In the genomic region with DNA sequence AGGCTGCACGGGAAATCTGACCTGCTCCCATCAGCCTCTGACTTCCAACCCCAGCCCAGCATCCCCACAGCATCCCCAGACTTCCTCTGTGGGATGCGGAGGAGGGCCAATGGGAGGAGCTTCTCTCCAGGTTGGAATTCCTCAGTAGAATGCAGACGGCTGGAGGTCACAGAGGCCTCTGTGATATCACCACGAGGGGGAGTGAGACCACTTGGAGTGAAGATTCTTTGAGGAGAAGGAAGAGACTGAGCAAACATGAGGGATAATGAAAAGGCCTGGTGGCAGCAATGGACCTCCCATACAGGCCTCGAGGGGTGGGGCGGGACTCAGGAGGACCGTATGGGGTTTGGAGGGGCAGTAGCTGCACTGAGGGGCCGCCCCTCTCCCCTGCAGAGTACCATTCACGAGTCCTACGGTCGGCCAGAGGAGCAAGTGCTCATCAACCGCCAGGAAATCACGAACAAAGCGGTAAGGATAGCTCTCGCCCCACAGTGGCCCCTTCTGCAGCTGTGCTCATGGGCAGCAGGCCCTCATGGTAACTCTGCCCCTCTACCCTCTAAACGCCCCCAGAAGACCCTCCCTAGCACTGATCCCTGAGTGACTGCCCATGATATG, we compare ENCODE assay signal across 9 cellular contexts. TPM values are rescaled to one million over a fixed set of nuclear protein-coding genes. Genes with fewer than 3 reads are reported as not detected.
DNase-seq lines count a peak whose midpoint lies in the region; ATAC-seq and TF ChIP-seq lines count a peak whose summit lies in the region.
"Had no signal": no experiment of that assay in that cellular context is flagged by ENCODE, and none has a peak within 500 bp of the region (broad histone marks: within the 10 kb centered on the region; RNA-seq: fewer than 3 reads in every experiment).

A gene (plus strand): TSS at position 230 of the 615 bp plus-strand sequence. CDS start 26 bp downstream, at position 256.

- H3K4me3 ChIP-seq in cardiac muscle cell = no peak within 1 kb of the TSS
- H3K4me3 ChIP-seq in SJSA1 = no peak within 1 kb of the TSS

- ATAC-seq in Right ventricle myocardium inferior (no peak), GM18517 (IDR thresholded peaks at IDR 0.05; ENCODE audit: unreplicated experiment) (no peak), HG02938 (IDR thresholded peaks at IDR 0.05; ENCODE audit: unreplicated experiment) (no peak)

- H3K36me3 Mint-ChIP-seq in type B pancreatic cell = peaks cover 3% of the 10 kb centered on the region

- H3K4me1 Mint-ChIP-seq in type B pancreatic cell (ENCODE audit: unreplicated experiment) = no peaks in the 10 kb centered on the region

- H3K27ac ChIP-seq in cardiac muscle cell (no peak within 1 kb of the TSS), SJSA1 (no peak within 1 kb of the TSS)

- H3K4me3 Mint-ChIP-seq in type B pancreatic cell = no peak within 1 kb of the TSS

- H3K27me3 ChIP-seq in cardiac muscle cell (no peaks in the 10 kb centered on the region), SJSA1 (replicated peaks) (no peaks in the 10 kb centered on the region)

- no peaks in the 10 kb centered on the region for H3K9me3 Mint-ChIP-seq in type B pancreatic cell

- H3K9me3 ChIP-seq in cardiac muscle cell (ENCODE audit: low read depth) (no peaks in the 10 kb centered on the region), SJSA1 (replicated peaks) (no peaks in the 10 kb centered on the region)

- H3K36me3 ChIP-seq in cardiac muscle cell (no peaks in the 10 kb centered on the region), SJSA1 (no peaks in the 10 kb centered on the region)

- intact Hi-C loops in Right ventricle myocardium inferior (cut with DNase I) = no loop called here

- DNase-seq in cardiac muscle cell (ENCODE audit: low read depth in 1 of 2, low spot score in 1 of 2) (peak; percentile 47 to 74), Right ventricle myocardium inferior (ENCODE audit: missing footprints) (no peak), SJSA1 (ENCODE audit: low read depth in 1 of 2, low spot score in 2 of 2) (peak; percentile 55 to 64), glomerular visceral epithelial cell (ENCODE audit: extremely low spot score) (peak; percentile 57), type B pancreatic cell (ENCODE audit: extremely low spot score, unreplicated experiment) (no peak), GM03348 (ENCODE audit: low spot score) (no peak)
- DNase-seq: MV-4-11 had no signal

- peaks cover 4% of the 10 kb centered on the region for H3K4me1 ChIP-seq in cardiac muscle cell (ENCODE audit: low read depth)
- no peaks in the 10 kb centered on the region for H3K4me1 ChIP-seq in SJSA1 (replicated peaks)

- no peak for TF ChIP-seq CTCF in cardiac muscle cell (IDR thresholded peaks at IDR 0.05; ENCODE audit: low read depth, low read length)
- peak; percentile 50 for TF ChIP-seq CTCF in type B pancreatic cell (conservative IDR thresholded peaks at IDR 0.05)

- peak within 1 kb of the TSS; percentile 21 for H3K27ac Mint-ChIP-seq in type B pancreatic cell

- no peaks in the 10 kb centered on the region for H3K27me3 Mint-ChIP-seq in type B pancreatic cell

RNA-seq across cellular contexts. Expression of the gene that starts here (rescaled TPM):
- 0.42 TPM in 1 of 2 replicates, not detected in the other for total RNA-seq in cardiac muscle cell
- polyA plus RNA-seq in cardiac muscle cell = 0.50 TPM in 1 of 2 replicates, not detected in the other
- not detected for total RNA-seq in Right ventricle myocardium inferior
- total RNA-seq in SJSA1 (2014; rRNA removed; shearing (Covaris generic)) = not detected in 2 replicates
- not detected in 2 replicates for total RNA-seq in type B pancreatic cell (ENCODE audit: low replicate concordance)

Comparison
In these comparisons a context has a peak if more than half of its experiments do, and no peak if none do; other contexts are left out.
1. Peak in DNase-seq in cardiac muscle cell; RNA of the gene not detected or under 1 TPM.
2. Peak in DNase-seq in SJSA1; RNA of the gene not detected or under 1 TPM.